Comparison of ENCODE assay signal across 25 cellular contexts in the genomic region with DNA sequence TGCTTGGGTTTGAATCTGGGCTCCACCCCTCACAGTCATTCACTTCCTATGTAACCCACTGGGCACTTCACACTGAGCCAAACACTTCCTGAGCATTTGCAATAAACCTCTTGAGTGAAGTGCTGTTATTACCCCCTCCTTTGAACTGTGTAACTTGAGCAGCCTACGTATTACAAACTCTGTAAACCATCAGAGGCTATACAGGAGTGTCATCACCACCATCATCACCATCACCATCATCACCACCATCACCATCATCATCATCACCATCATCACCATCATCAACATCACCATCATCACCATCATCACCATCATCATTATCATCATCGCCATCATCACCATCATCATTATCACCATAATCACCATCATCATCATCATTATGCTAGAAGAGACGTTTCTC. TPM values are rescaled to one million over a fixed set of nuclear protein-coding genes. Genes with fewer than 3 reads are reported as not detected.
DNase-seq lines count a peak whose midpoint lies in the region; ATAC-seq, FAIRE-seq and TF ChIP-seq lines count a peak whose summit lies in the region.
"Had no signal": no experiment of that assay in that cellular context is flagged by ENCODE, and none has a peak within 500 bp of the region (broad histone marks: within the 10 kb centered on the region; RNA-seq: fewer than 3 reads in every experiment).

No MANE protein-coding gene starts in this region.

- H3K27ac ChIP-seq in CD8-positive, alpha-beta memory T cell (ENCODE audit: low read depth, low read length) = no peak overlapping the region
- H3K27ac ChIP-seq: foreskin keratinocyte, left ventricle myocardium inferior, parathyroid adenoma, sigmoid colon, upper lobe of right lung, VCaP had no signal

- in situ Hi-C loops in KBM-7 (cut with MboI; ENCODE audit: low pct_unique_long_range_greater_than_20kb, low sequenced_read_pairs) = no loop called here

- H3K9me3 ChIP-seq in CD8-positive, alpha-beta memory T cell (ENCODE audit: low read length) = no peaks in the 10 kb centered on the region

- H3K27me3 ChIP-seq in CD8-positive, alpha-beta memory T cell (ENCODE audit: insufficient read depth, low read length, poor library complexity, severe bottlenecking) = no peaks in the 10 kb centered on the region
- H3K27me3 ChIP-seq in bronchial epithelial cell (ENCODE audit: control insufficient read depth, insufficient read depth, low read length) = no peaks in the 10 kb centered on the region
- H3K27me3 ChIP-seq: foreskin keratinocyte, sigmoid colon, upper lobe of right lung had no signal

- H3K27ac Mint-ChIP-seq in CD8-positive, alpha-beta memory T cell = peak overlapping the region in 6 of 8 donors; percentile 0 to 85 (median 52)
- H3K27ac Mint-ChIP-seq: activated CD4-positive, alpha-beta T cell treated with anti-CD3 and anti-CD28 coated beads, Interleukin-2, amount 10 ng/mL, durations not matched to agents 24 days and 14 days; activated naive CD8-positive, alpha-beta T cell; activated T-helper 2 cell treated with anti-CD3 and anti-CD28 coated beads, Interferon-gamma antibody, Interleukin-2, Interleukin-4, amounts not matched to agents 10 μg/mL and 5 μg/mL and 100 μg/mL, durations not matched to agents 14 hours and 24 hours and 36 hours; nephron; T-helper 1 cell treated with Interleukin-12 subunit alpha and Interleukin-12 subunit beta and Interleukin-4 antibody, amounts not matched to agents 30 μg/mL and 1 μg/mL, for 36 hours had no signal

- CTCF ChIA-PET in CD8-positive, alpha-beta memory T cell (lab: Charles Lee) = no interaction called here

- peaks cover 8 to 28% of the 10 kb centered on the region in 2 donors for H3K27me3 Mint-ChIP-seq in CD8-positive, alpha-beta memory T cell
- H3K27me3 Mint-ChIP-seq: activated CD4-positive, alpha-beta T cell treated with anti-CD3 and anti-CD28 coated beads, Interleukin-2, amount 10 ng/mL, durations not matched to agents 24 days and 14 days had no signal

- peak overlapping the region in 2 of 7 donors; percentile 0 for H3K4me3 Mint-ChIP-seq in CD8-positive, alpha-beta memory T cell
- H3K4me3 Mint-ChIP-seq: activated CD4-positive, alpha-beta T cell treated with anti-CD3 and anti-CD28 coated beads, Interleukin-2, amount 10 ng/mL, durations not matched to agents 24 days and 14 days; activated naive CD8-positive, alpha-beta T cell; nephron; T-helper 1 cell treated with Interleukin-12 subunit alpha and Interleukin-12 subunit beta and Interleukin-4 antibody, amounts not matched to agents 30 μg/mL and 1 μg/mL, for 36 hours had no signal

- no peaks in the 10 kb centered on the region for H3K36me3 ChIP-seq in CD8-positive, alpha-beta memory T cell (ENCODE audit: insufficient read depth, low read length)
- H3K36me3 ChIP-seq in bronchial epithelial cell (ENCODE audit: control insufficient read depth, insufficient read depth, low read length) = no peaks in the 10 kb centered on the region
- H3K36me3 ChIP-seq: HAP-1, left ventricle myocardium inferior, sigmoid colon, upper lobe of right lung had no signal

- ATAC-seq in HG03342 (IDR thresholded peaks at IDR 0.05; ENCODE audit: unreplicated experiment) = no peak
- no peak for ATAC-seq in GM21529 (IDR thresholded peaks at IDR 0.05; ENCODE audit: unreplicated experiment)
- no peak for ATAC-seq in HG03097 (IDR thresholded peaks at IDR 0.05; ENCODE audit: low FRiP score, unreplicated experiment)
- ATAC-seq: foreskin keratinocyte, upper lobe of right lung had no signal

- POLR2A ChIA-PET in CD8-positive, alpha-beta memory T cell (lab: Charles Lee) = no interaction called here

- peaks cover 20 to 37% (median 29%) of the 10 kb centered on the region in 5 donors for H3K9me3 Mint-ChIP-seq in CD8-positive, alpha-beta memory T cell

- peaks cover 19 to 23% (median 20%) of the 10 kb centered on the region in 3 donors for H3K4me1 Mint-ChIP-seq in CD8-positive, alpha-beta memory T cell

- no peaks in the 10 kb centered on the region for H3K4me1 ChIP-seq in CD8-positive, alpha-beta memory T cell (ENCODE audit: insufficient read depth, low read length)
- H3K4me1 ChIP-seq: foreskin keratinocyte, HAP-1, left ventricle myocardium inferior, parathyroid adenoma, upper lobe of right lung had no signal

- H3K36me3 Mint-ChIP-seq in CD8-positive, alpha-beta memory T cell = peaks cover 2 to 47% (median 10%) of the 10 kb centered on the region in 3 donors

- H3K4me3 ChIP-seq in CD8-positive, alpha-beta memory T cell (ENCODE audit: low read length) = no peak overlapping the region
- H3K4me3 ChIP-seq in bronchial epithelial cell (ENCODE audit: low read depth, low read length) = no peak overlapping the region
- H3K4me3 ChIP-seq: HAP-1, left ventricle myocardium inferior, sigmoid colon, upper lobe of right lung had no signal

- peak in 1 of 5 donors; percentile 37 for DNase-seq in CD8-positive, alpha-beta memory T cell
- DNase-seq in KBM-7 (peak; percentile 7), NCI-H2227 treated with DMSO at 0.1 percent for 48 hours (lab: John Stamatoyannopoulos, UW) (peak; percentile 3), bronchial epithelial cell (ENCODE audit: low read depth) (no peak), GDM1 (lab: John Stamatoyannopoulos, UW) (no peak)
- DNase-seq: activated CD4-positive, alpha-beta T cell treated with anti-CD3 and anti-CD28 coated beads, Interleukin-2, amount 10 ng/mL, durations not matched to agents 24 days and 14 days; C1 segment of cervical spinal cord; erythroblast; foreskin keratinocyte; left ventricle myocardium inferior; NCI-H446 treated with DMSO at 0.1 percent for 48 hours; sigmoid colon; stimulated activated CD4-positive, alpha-beta T cell treated with anti-CD3 and anti-CD28 coated beads, Interleukin-15, amount 100 ng/mL, for 24 hours; upper lobe of right lung had no signal

- no peak for TF ChIP-seq CTCF in bronchial epithelial cell (IDR thresholded peaks at IDR 0.05; ENCODE audit: insufficient read depth, low read length, severe bottlenecking)

- FAIRE-seq in bronchial epithelial cell (lab: Jason Lieb, UNC) = peak; percentile 94
- FAIRE-seq: G401.6 had no signal

RNA-seq across cellular contexts. Expression of gene RTL6, which starts 18.4 kb away (rescaled TPM):
- 10 to 100 TPM; 16.3 to 16.4 TPM for total RNA-seq in CD8-positive, alpha-beta memory T cell
- 18.5 TPM for polyA plus RNA-seq in CD8-positive, alpha-beta memory T cell
- total RNA-seq in bronchial epithelial cell = 4.5 and 5.9 TPM in 2 replicates

Comparison
In these comparisons a context has a peak if more than half of its experiments do, and no peak if none do; other contexts are left out.
1. DNase-seq: peak in KBM-7 (single experiment) and NCI-H2227 treated with DMSO at 0.1 percent for 48 hours (single experiment); none in bronchial epithelial cell (single experiment) and GDM1 (single experiment).